In the genomic region with DNA sequence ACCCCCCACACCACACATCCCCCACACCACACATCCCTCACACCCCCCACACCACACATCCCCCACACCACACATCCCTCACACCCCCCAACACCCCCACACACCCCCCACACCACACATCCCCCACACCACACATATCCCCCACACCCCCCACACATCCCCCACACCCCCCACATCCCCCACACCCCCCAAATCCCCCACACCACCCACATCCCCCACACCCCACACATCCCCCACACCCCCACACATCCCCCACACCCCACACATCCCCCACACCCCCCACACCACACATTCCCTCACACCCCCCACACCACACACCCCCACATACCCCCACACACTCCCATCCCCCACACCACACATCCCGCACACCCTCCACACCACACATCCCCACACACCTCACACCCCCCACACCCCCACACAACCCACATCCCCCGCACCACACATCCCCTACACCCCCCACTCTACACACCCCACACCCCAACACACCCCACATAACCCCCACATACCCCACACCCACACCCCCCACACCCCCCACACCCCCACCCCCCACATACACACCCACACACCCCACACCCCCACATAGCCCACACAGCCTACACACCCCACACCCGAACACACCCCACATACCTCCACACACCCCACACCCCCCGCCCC, we compare ENCODE assay signal across 15 cellular contexts.
"Had no signal": no experiment of that assay in that cellular context is flagged by ENCODE, and none has a peak within 500 bp of the region (broad histone marks: within the 10 kb centered on the region; RNA-seq: fewer than 3 reads in every experiment).

No MANE protein-coding gene starts in this region.

- H3K36me3 Mint-ChIP-seq: activated naive CD8-positive, alpha-beta T cell treated with anti-CD3 and anti-CD28 coated beads, Interleukin-2, amount 10 ng/mL, durations not matched to agents 7 days and 5 days had no signal

- H3K27ac ChIP-seq: cardiac muscle cell, tibial nerve, vagina had no signal

- H3K27me3 ChIP-seq: cardiac muscle cell, tibial nerve, vagina had no signal

- H3K4me3 Mint-ChIP-seq: activated CD4-positive, alpha-beta T cell treated with anti-CD3 and anti-CD28 coated beads, Interleukin-2, amount 10 ng/mL, durations not matched to agents 7 days and 5 days; activated CD8-positive, alpha-beta T cell treated with anti-CD3 and anti-CD28 coated beads, Interleukin-2, amount 10 ng/mL, durations not matched to agents 7 days and 5 days; activated naive CD8-positive, alpha-beta T cell treated with anti-CD3 and anti-CD28 coated beads, Interleukin-2, amount 10 ng/mL, durations not matched to agents 7 days and 5 days; activated T-cell treated with anti-CD3 and anti-CD28 coated beads, Interleukin-2, amount 50 U/mL, for 24 hours; effector memory CD8-positive, alpha-beta T cell; mesothelial cell of epicardium; nephron progenitor cell had no signal

- H3K27ac Mint-ChIP-seq: activated CD4-positive, alpha-beta T cell treated with anti-CD3 and anti-CD28 coated beads, Interleukin-2, amount 10 ng/mL, durations not matched to agents 7 days and 5 days; activated CD8-positive, alpha-beta T cell treated with anti-CD3 and anti-CD28 coated beads, Interleukin-2, amount 10 ng/mL, durations not matched to agents 7 days and 5 days; activated naive CD8-positive, alpha-beta T cell treated with anti-CD3 and anti-CD28 coated beads, Interleukin-2, amount 10 ng/mL, durations not matched to agents 7 days and 5 days; activated T-helper 2 cell treated with anti-CD3 and anti-CD28 coated beads, Interferon-gamma antibody, Interleukin-2, Interleukin-4, amounts not matched to agents 10 μg/mL and 5 μg/mL and 100 μg/mL, durations not matched to agents 14 hours and 24 hours and 36 hours had no signal

- H3K36me3 ChIP-seq: cardiac muscle cell, vagina had no signal

- DNase-seq: activated CD4-positive, alpha-beta T cell treated with anti-CD3 and anti-CD28 coated beads, Interleukin-2, amount 10 ng/mL, durations not matched to agents 7 days and 5 days; activated CD8-positive, alpha-beta T cell treated with anti-CD3 and anti-CD28 coated beads, Interleukin-2, amount 10 ng/mL, durations not matched to agents 7 days and 5 days; activated naive CD4-positive, alpha-beta T cell treated with Interleukin-2 at 50 U/mL for 16 hours; activated naive CD8-positive, alpha-beta T cell treated with anti-CD3 and anti-CD28 coated beads, Interleukin-2, amount 10 ng/mL, durations not matched to agents 7 days and 5 days; activated T-cell treated with anti-CD3 and anti-CD28 coated beads, Interleukin-2, amount 50 U/mL, for 24 hours; effector memory CD8-positive, alpha-beta T cell; nephron progenitor cell; posterior cingulate gyrus; stimulated activated naive CD4-positive, alpha-beta T cell treated with Interleukin-2 at 50 U/mL for 16 hours had no signal

- H3K4me3 ChIP-seq: cardiac muscle cell, tibial nerve, vagina had no signal

- H3K27me3 Mint-ChIP-seq: activated CD4-positive, alpha-beta T cell treated with anti-CD3 and anti-CD28 coated beads, Interleukin-2, amount 10 ng/mL, durations not matched to agents 7 days and 5 days; activated naive CD8-positive, alpha-beta T cell treated with anti-CD3 and anti-CD28 coated beads, Interleukin-2, amount 10 ng/mL, durations not matched to agents 7 days and 5 days had no signal

- H3K9me3 ChIP-seq: tibial nerve, vagina had no signal

- H3K9me3 Mint-ChIP-seq: activated CD4-positive, alpha-beta T cell treated with anti-CD3 and anti-CD28 coated beads, Interleukin-2, amount 10 ng/mL, durations not matched to agents 7 days and 5 days; activated naive CD8-positive, alpha-beta T cell treated with anti-CD3 and anti-CD28 coated beads, Interleukin-2, amount 10 ng/mL, durations not matched to agents 7 days and 5 days; activated T-cell treated with anti-CD3 and anti-CD28 coated beads, Interleukin-2, amount 50 U/mL, for 24 hours; activated T-helper 2 cell treated with anti-CD3 and anti-CD28 coated beads, Interferon-gamma antibody, Interleukin-2, Interleukin-4, amounts not matched to agents 10 μg/mL and 5 μg/mL and 100 μg/mL, durations not matched to agents 14 hours and 24 hours and 36 hours; effector memory CD8-positive, alpha-beta T cell; mesothelial cell of epicardium had no signal

- ATAC-seq: activated CD4-positive, CD25-positive, alpha-beta regulatory T cell treated with anti-CD3 and anti-CD28 coated beads, Interleukin-2, amount 50 U/mL, for 24 hours; activated CD8-positive, alpha-beta T cell treated with anti-CD3 and anti-CD28 coated beads, Interleukin-2, amount 10 ng/mL, durations not matched to agents 7 days and 5 days; effector memory CD8-positive, alpha-beta T cell had no signal

- H3K4me1 Mint-ChIP-seq: activated CD4-positive, alpha-beta T cell treated with anti-CD3 and anti-CD28 coated beads, Interleukin-2, amount 10 ng/mL, durations not matched to agents 7 days and 5 days; activated naive CD8-positive, alpha-beta T cell treated with anti-CD3 and anti-CD28 coated beads, Interleukin-2, amount 10 ng/mL, durations not matched to agents 7 days and 5 days had no signal

- H3K4me1 ChIP-seq: tibial nerve, vagina had no signal
